ENCODE assay signal across 9 cellular contexts in the genomic region with DNA sequence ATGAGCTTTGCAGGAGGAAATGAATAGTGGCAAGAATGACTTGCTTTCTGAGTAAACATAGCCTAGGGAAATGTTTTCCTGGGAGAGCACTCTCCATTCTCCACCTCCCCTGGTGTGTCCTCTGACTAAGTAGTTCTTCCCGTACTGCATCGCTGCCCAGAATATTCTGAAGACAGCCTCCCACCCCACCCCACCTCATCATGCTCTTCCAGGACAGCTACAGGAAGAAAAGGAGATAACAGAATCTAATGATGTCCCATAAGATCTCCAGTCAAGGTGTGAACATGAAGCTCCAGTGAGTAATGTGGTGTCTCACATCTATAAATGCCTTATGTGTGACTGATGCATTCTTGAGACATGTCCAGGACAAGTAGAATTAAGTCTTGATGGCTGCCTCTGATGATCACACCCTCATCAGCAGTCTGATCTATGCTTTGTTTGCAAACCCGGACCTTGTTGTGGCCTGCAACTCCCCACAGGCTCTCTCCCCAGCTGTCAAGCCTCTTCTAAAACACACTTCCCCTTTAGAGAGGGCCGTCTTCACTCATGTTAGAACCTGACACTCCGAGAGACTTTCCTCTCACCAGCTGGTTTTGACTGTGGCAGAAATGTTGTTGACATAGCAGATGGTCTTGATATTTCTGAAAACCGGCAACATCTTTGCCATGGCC.
A peak's percentile ranks its signal among the peaks of the same experiment; 100 is the strongest.
DNase-seq lines count a peak whose midpoint lies in the region; ATAC-seq and TF ChIP-seq lines count a peak whose summit lies in the region.
"Had no signal": no experiment of that assay in that cellular context is flagged by ENCODE, and none has a peak within 500 bp of the region (broad histone marks: within the 10 kb centered on the region; RNA-seq: fewer than 3 reads in every experiment).

No MANE protein-coding gene starts in this region.

- H3K36me3 ChIP-seq in MM.1S (replicated peaks; ENCODE audit: insufficient read depth, low read length) = no peaks in the 10 kb centered on the region
- H3K36me3 ChIP-seq in brain microvascular endothelial cell (replicated peaks) = no peaks in the 10 kb centered on the region
- no peaks in the 10 kb centered on the region for H3K36me3 ChIP-seq in tibial nerve
- H3K36me3 ChIP-seq: ascending aorta had no signal

- in situ Hi-C loops in brain microvascular endothelial cell (cut with HindIII; ENCODE audit: low pct_ligation_motif_present, low sequenced_read_pairs) = no loop called here

- no peak for TF ChIP-seq POLR2A in tibial nerve (IDR thresholded peaks at IDR 0.05)

- no peak overlapping the region for H3K9ac ChIP-seq in MM.1S (ENCODE audit: low read length)

- no peaks in the 10 kb centered on the region for H3K4me1 Mint-ChIP-seq in stimulated activated effector memory CD8-positive, alpha-beta T cell treated with anti-CD3 and anti-CD28 coated beads, Interleukin-12 subunit alpha, Interleukin-12 subunit beta, amount 100 ng/mL, for 72 hours
- no peaks in the 10 kb centered on the region for H3K4me1 Mint-ChIP-seq in activated T-cell treated with anti-CD3 and anti-CD28 coated beads, Interleukin-2, amount 50 U/mL, for 72 hours (ENCODE audit: low read depth)

- WGBS in tibial nerve, 2 donors = 55 to 61% methylated on average over 6 of the region's 6 CpGs

- ATAC-seq in GM19023 (IDR thresholded peaks at IDR 0.05; ENCODE audit: unreplicated experiment) = peak; percentile 64
- ATAC-seq in stimulated activated effector memory CD8-positive, alpha-beta T cell treated with anti-CD3 and anti-CD28 coated beads, Interleukin-12 subunit alpha, Interleukin-12 subunit beta, amount 100 ng/mL, for 72 hours = no peak
- ATAC-seq in activated T-cell treated with anti-CD3 and anti-CD28 coated beads, Interleukin-2, amount 50 U/mL, for 72 hours (replicated peaks in 1 of 2) = no peak

- H3K27ac Mint-ChIP-seq in stimulated activated effector memory CD8-positive, alpha-beta T cell treated with anti-CD3 and anti-CD28 coated beads, Interleukin-12 subunit alpha, Interleukin-12 subunit beta, amount 100 ng/mL, for 72 hours = no peak overlapping the region
- H3K27ac Mint-ChIP-seq in activated T-cell treated with anti-CD3 and anti-CD28 coated beads, Interleukin-2, amount 50 U/mL, for 72 hours = no peak overlapping the region

- H3K4me3 Mint-ChIP-seq in stimulated activated effector memory CD8-positive, alpha-beta T cell treated with anti-CD3 and anti-CD28 coated beads, Interleukin-12 subunit alpha, Interleukin-12 subunit beta, amount 100 ng/mL, for 72 hours = no peak overlapping the region
- H3K4me3 Mint-ChIP-seq in activated T-cell treated with anti-CD3 and anti-CD28 coated beads, Interleukin-2, amount 50 U/mL, for 72 hours = no peak overlapping the region

- no peak overlapping the region for H3K4me2 ChIP-seq in MM.1S (ENCODE audit: low read depth, low read length)

- H3F3A ChIP-seq in MM.1S (ENCODE audit: insufficient read depth, low read length) = no peaks in the 10 kb centered on the region

- no peak for TF ChIP-seq EP300 in tibial nerve (IDR thresholded peaks at IDR 0.05)

- H2AFZ ChIP-seq in MM.1S (ENCODE audit: low read length) = peak overlapping the region; percentile 57

- no peaks in the 10 kb centered on the region for H4K20me1 ChIP-seq in MM.1S (ENCODE audit: insufficient read depth, low read length)

- DNase-seq in MM.1S (peak; percentile 83), brain microvascular endothelial cell (peak; percentile 53), occipital lobe (lab: John Stamatoyannopoulos, UW) (peak; percentile 14), tibial nerve (ENCODE audit: low spot score in 2 of 2) (no peak), NCI-H2227 treated with DMSO at 0.1 percent for 48 hours (lab: John Stamatoyannopoulos, UW) (no peak)
- no peak for DNase-seq in stimulated activated effector memory CD8-positive, alpha-beta T cell treated with anti-CD3 and anti-CD28 coated beads, Interleukin-12 subunit alpha, Interleukin-12 subunit beta, amount 100 ng/mL, for 72 hours (ENCODE audit: low spot score in 2 of 2)
- no peak for DNase-seq in activated T-cell treated with anti-CD3 and anti-CD28 coated beads, Interleukin-2, amount 50 U/mL, for 72 hours

- H3K27ac ChIP-seq in MM.1S (ENCODE audit: low read length) (peak overlapping the region; percentile 34; the same call in 1 of the 2 replicates), brain microvascular endothelial cell (peak overlapping the region; percentile 61), tibial nerve (no peak overlapping the region)

- no peaks in the 10 kb centered on the region; the same call in 1 of the 2 replicates for H3K9me2 ChIP-seq in MM.1S (replicated peaks; ENCODE audit: insufficient read depth, low read length)

- H3K79me2 ChIP-seq in MM.1S (ENCODE audit: low read length) = no peaks in the 10 kb centered on the region

- H3K4me1 ChIP-seq in MM.1S (ENCODE audit: low read length) (peaks cover 12% of the 10 kb centered on the region; the same call in 1 of the 2 replicates), tibial nerve (no peaks in the 10 kb centered on the region)

- no peaks in the 10 kb centered on the region for H3K9me3 ChIP-seq in MM.1S (replicated peaks; ENCODE audit: insufficient read depth, low read length)
- no peaks in the 10 kb centered on the region for H3K9me3 ChIP-seq in tibial nerve
- H3K9me3 ChIP-seq: ascending aorta had no signal

- H3K27me3 Mint-ChIP-seq in activated T-cell treated with anti-CD3 and anti-CD28 coated beads, Interleukin-2, amount 50 U/mL, for 72 hours (ENCODE audit: low read depth) = no peaks in the 10 kb centered on the region

- no peaks in the 10 kb centered on the region for H3K27me3 ChIP-seq in MM.1S (replicated peaks; ENCODE audit: insufficient read depth, low read length)
- no peaks in the 10 kb centered on the region for H3K27me3 ChIP-seq in brain microvascular endothelial cell (replicated peaks)
- H3K27me3 ChIP-seq in tibial nerve = no peaks in the 10 kb centered on the region
- H3K27me3 ChIP-seq: ascending aorta had no signal

- no peaks in the 10 kb centered on the region for H3K9me3 Mint-ChIP-seq in stimulated activated effector memory CD8-positive, alpha-beta T cell treated with anti-CD3 and anti-CD28 coated beads, Interleukin-12 subunit alpha, Interleukin-12 subunit beta, amount 100 ng/mL, for 72 hours
- no peaks in the 10 kb centered on the region for H3K9me3 Mint-ChIP-seq in activated T-cell treated with anti-CD3 and anti-CD28 coated beads, Interleukin-2, amount 50 U/mL, for 72 hours

- TF ChIP-seq CTCF in MM.1S (IDR thresholded peaks at IDR 0.05; ENCODE audit: low read length) (no peak), brain microvascular endothelial cell (IDR thresholded peaks at IDR 0.05; ENCODE audit: low read depth, low read length, missing control alignments) (no peak), tibial nerve (IDR thresholded peaks at IDR 0.05) (no peak)

- no peaks in the 10 kb centered on the region for H3K36me3 Mint-ChIP-seq in stimulated activated effector memory CD8-positive, alpha-beta T cell treated with anti-CD3 and anti-CD28 coated beads, Interleukin-12 subunit alpha, Interleukin-12 subunit beta, amount 100 ng/mL, for 72 hours
- H3K36me3 Mint-ChIP-seq in activated T-cell treated with anti-CD3 and anti-CD28 coated beads, Interleukin-2, amount 50 U/mL, for 72 hours (ENCODE audit: insufficient read depth in 2 of 2) = peaks cover 0 to 2% of the 10 kb centered on the region in 2 donors

- H3K4me3 ChIP-seq in MM.1S (ENCODE audit: low read length) = no peak overlapping the region
- no peak overlapping the region for H3K4me3 ChIP-seq in brain microvascular endothelial cell (ENCODE audit: low read depth, low read length)
- no peak overlapping the region for H3K4me3 ChIP-seq in tibial nerve
- H3K4me3 ChIP-seq: ascending aorta had no signal

Comparison
In these comparisons a context has a peak if more than half of its experiments do, and no peak if none do; other contexts are left out.
1. DNase-seq: peak in MM.1S (single experiment), brain microvascular endothelial cell (single experiment) and occipital lobe (single experiment); none in tibial nerve (0 of 2), stimulated activated effector memory CD8-positive, alpha-beta T cell treated with anti-CD3 and anti-CD28 coated beads, Interleukin-12 subunit alpha, Interleukin-12 subunit beta, amount 100 ng/mL, for 72 hours (0 of 2), activated T-cell treated with anti-CD3 and anti-CD28 coated beads, Interleukin-2, amount 50 U/mL, for 72 hours (0 of 2) and NCI-H2227 treated with DMSO at 0.1 percent for 48 hours (single experiment).
2. H3K27ac ChIP-seq: peak in MM.1S (single experiment) and brain microvascular endothelial cell (single experiment); none in tibial nerve (0 of 4).